8 cellular contexts compared by ENCODE assay signal in the genomic region with DNA sequence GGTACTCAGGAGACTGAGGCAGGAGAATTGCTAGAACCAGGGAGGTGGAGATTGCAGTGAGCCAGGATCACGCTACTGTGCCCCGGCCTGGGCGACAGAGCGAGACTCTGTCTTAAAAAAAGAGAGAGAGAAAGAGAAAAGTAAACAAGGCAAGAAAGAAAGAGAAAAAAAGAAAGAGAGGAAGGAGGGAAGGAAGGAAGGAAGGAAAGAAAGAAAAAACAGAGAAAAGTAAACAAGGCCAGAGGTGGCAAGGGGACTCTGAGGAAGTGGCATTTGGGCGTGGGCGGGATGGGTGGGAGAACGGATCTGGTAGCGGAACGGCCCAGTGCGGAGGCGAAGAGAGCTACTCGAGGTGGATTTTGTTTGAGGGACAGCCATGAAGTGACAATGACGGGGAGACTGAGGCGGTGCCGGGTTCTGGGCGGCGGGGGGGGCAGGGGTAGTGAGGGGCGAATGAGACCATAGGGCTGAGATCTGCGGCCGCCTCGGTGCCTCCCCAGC. TPM values are rescaled to one million over a fixed set of nuclear protein-coding genes. Genes with fewer than 3 reads are reported as not detected.
A peak's percentile ranks its signal among the peaks of the same experiment; 100 is the strongest.
DNase-seq lines count a peak whose midpoint lies in the region; ATAC-seq and TF ChIP-seq lines count a peak whose summit lies in the region.

No MANE protein-coding gene starts in this region.

- peak overlapping the region; percentile 100 for H3K27ac Mint-ChIP-seq in activated naive CD8-positive, alpha-beta T cell treated with anti-CD3 and anti-CD28 coated beads, Interleukin-2, amount 10 ng/mL, durations not matched to agents 7 days and 5 days

- no peaks in the 10 kb centered on the region for H3K27me3 ChIP-seq in A673 (replicated peaks; ENCODE audit: insufficient read depth, low read depth, low read length, poor library complexity)
- peaks cover 29% of the 10 kb centered on the region for H3K27me3 ChIP-seq in H7 (ENCODE audit: control insufficient read depth, insufficient read depth, low read length)
- no peaks in the 10 kb centered on the region for H3K27me3 ChIP-seq in lower lobe of right lung (ENCODE audit: low read depth)

- peak overlapping the region; percentile 72 for H3K4me3 ChIP-seq in A673 (ENCODE audit: low read depth, low read length, poor library complexity, severe bottlenecking)
- peak overlapping the region; percentile 60 for H3K4me3 ChIP-seq in H7 (ENCODE audit: insufficient read depth, low read depth, low read length)
- H3K4me3 ChIP-seq in lower lobe of right lung, result peak overlapping the region; percentile 87
- H3K4me3 ChIP-seq in mucosa of descending colon, result no peak overlapping the region

- no TSS peak for BruUV-seq in A673 (replicated peaks; lab: Mats Ljungman, UMichigan)

- no peak for DNase-seq in A673 (ENCODE audit: low spot score)
- DNase-seq in H7, result peak; percentile 77
- DNase-seq in activated naive CD8-positive, alpha-beta T cell treated with anti-CD3 and anti-CD28 coated beads, Interleukin-2, amount 10 ng/mL, durations not matched to agents 7 days and 5 days, result peak; percentile 43
- no peak for DNase-seq in lower lobe of right lung
- DNase-seq in mucosa of descending colon, result no peak
- DNase-seq in GM10248 (ENCODE audit: extremely low spot score), result no peak
- no peak for DNase-seq in DMS153 (lab: John Stamatoyannopoulos, UW)

- ATAC-seq in activated naive CD8-positive, alpha-beta T cell treated with anti-CD3 and anti-CD28 coated beads, Interleukin-2, amount 10 ng/mL, durations not matched to agents 7 days and 5 days (ENCODE audit: low read depth), result no peak
- ATAC-seq in lower lobe of right lung, result no peak
- no peak for ATAC-seq in mucosa of descending colon
- no peak for ATAC-seq in HG02870 (IDR thresholded peaks at IDR 0.05; ENCODE audit: unreplicated experiment)

- H3K9me3 ChIP-seq in A673 (ENCODE audit: low read depth, low read length, poor library complexity, severe bottlenecking), result no peaks in the 10 kb centered on the region
- no peaks in the 10 kb centered on the region for H3K9me3 ChIP-seq in lower lobe of right lung
- H3K9me3 ChIP-seq in mucosa of descending colon, result no peaks in the 10 kb centered on the region

- no peaks in the 10 kb centered on the region for H3K9me3 Mint-ChIP-seq in activated naive CD8-positive, alpha-beta T cell treated with anti-CD3 and anti-CD28 coated beads, Interleukin-2, amount 10 ng/mL, durations not matched to agents 7 days and 5 days

- peak overlapping the region; percentile 91 for H3K27ac ChIP-seq in A673 (ENCODE audit: low read depth, low read length, poor library complexity, severe bottlenecking)
- H3K27ac ChIP-seq in lower lobe of right lung, result peak overlapping the region; percentile 91

- H3K4me1 Mint-ChIP-seq in activated naive CD8-positive, alpha-beta T cell treated with anti-CD3 and anti-CD28 coated beads, Interleukin-2, amount 10 ng/mL, durations not matched to agents 7 days and 5 days, result peaks cover 9% of the 10 kb centered on the region

- intact Hi-C loops in A673 (cut with micrococcal nuclease; ENCODE audit: unreplicated experiment), result loop anchor here (5.0 kb wide), 1 partner anchor 128 kb away; a partner anchor contains a TSS
- intact Hi-C loops in lower lobe of right lung (cut with DNase I), result no loop called here
- intact Hi-C loops in mucosa of descending colon (cut with DNase I, micrococcal nuclease), result no loop called here

- peaks cover 2% of the 10 kb centered on the region for H3K36me3 Mint-ChIP-seq in activated naive CD8-positive, alpha-beta T cell treated with anti-CD3 and anti-CD28 coated beads, Interleukin-2, amount 10 ng/mL, durations not matched to agents 7 days and 5 days

- TF ChIP-seq CTCF in A673 (conservative IDR thresholded peaks at IDR 0.05; ENCODE audit: low read depth, low read length) (no peak), lower lobe of right lung (IDR thresholded peaks at IDR 0.05) (no peak), mucosa of descending colon (IDR thresholded peaks at IDR 0.05) (no peak), GM10248 (IDR thresholded peaks at IDR 0.05; ENCODE audit: control extremely low read depth, extremely low read depth, low read depth, missing control alignments) (no peak)

- H3K4me1 ChIP-seq in A673 (ENCODE audit: insufficient read depth, low read length, poor library complexity, severe bottlenecking), result peaks cover 13% of the 10 kb centered on the region
- H3K4me1 ChIP-seq in lower lobe of right lung, result peaks cover 35% of the 10 kb centered on the region
- H3K4me1 ChIP-seq in mucosa of descending colon (ENCODE audit: low read depth), result peaks cover 18% of the 10 kb centered on the region

- H3K4me3 Mint-ChIP-seq in activated naive CD8-positive, alpha-beta T cell treated with anti-CD3 and anti-CD28 coated beads, Interleukin-2, amount 10 ng/mL, durations not matched to agents 7 days and 5 days, result peak overlapping the region; percentile 93

- CTCF ChIA-PET in A673 (lab: Charles Lee), result no interaction called here
- CTCF ChIA-PET in GM10248 (lab: Yijun Ruan, JAX), result interaction anchor here (1.6 to 10.6 kb wide), 4 partner anchors 56 to 141 kb away, joined by 5 to 295 read pairs (median 59); a partner anchor contains a TSS

- H3K36me3 ChIP-seq in A673 (ENCODE audit: insufficient read depth, low read length, poor library complexity, severe bottlenecking) (peaks cover 6% of the 10 kb centered on the region), H7 (replicated peaks; ENCODE audit: control insufficient read depth, insufficient read depth, low read length) (no peaks in the 10 kb centered on the region), lower lobe of right lung (peaks cover 5% of the 10 kb centered on the region), mucosa of descending colon (ENCODE audit: low read depth) (no peaks in the 10 kb centered on the region)

- POLR2A ChIA-PET in A673 (lab: Charles Lee; ENCODE audit: low non-redundant PET) (no interaction called here), GM10248 (lab: Yijun Ruan, JAX) (no interaction called here)
- POLR2A ChIA-PET in activated naive CD8-positive, alpha-beta T cell treated with anti-CD3 and anti-CD28 coated beads, Interleukin-2, amount 10 ng/mL, durations not matched to agents 7 days and 5 days (lab: Charles Lee), result interaction anchor here (0.9 to 2.2 kb wide), 12 partner anchors 44 to 281 kb away, joined by 3 to 13 read pairs (median 5); a partner anchor contains a TSS

- peaks cover 4% of the 10 kb centered on the region for H3K27me3 Mint-ChIP-seq in activated naive CD8-positive, alpha-beta T cell treated with anti-CD3 and anti-CD28 coated beads, Interleukin-2, amount 10 ng/mL, durations not matched to agents 7 days and 5 days

RNA-seq across cellular contexts. Expression of a gene that starts 7.4 kb away (rescaled TPM):
- 11.7 and 13.3 TPM in 2 replicates for total RNA-seq in A673 (2021)
- 4.8 and 14.0 TPM in 2 replicates for total RNA-seq in H7 (2014; rRNA removed; shearing (Covaris generic))
- 10 to 100 TPM; 66.5 to 71.2 TPM for total RNA-seq in activated naive CD8-positive, alpha-beta T cell treated with anti-CD3 and anti-CD28 coated beads, Interleukin-2, amount 10 ng/mL, durations not matched to agents 7 days and 5 days
- 89.4 TPM for total RNA-seq in lower lobe of right lung
- total RNA-seq in mucosa of descending colon, result 10 to 100 TPM; 26.4 to 31.1 (median 30.8) TPM

RNA-seq across cellular contexts. Expression of a gene that starts 33.6 kb away (rescaled TPM):
- 63.5 and 81.2 TPM in 2 replicates for total RNA-seq in A673 (2021)
- total RNA-seq in H7 (2014; rRNA removed; shearing (Covaris generic)), result 4.3 and 7.4 TPM in 2 replicates
- not detected for total RNA-seq in activated naive CD8-positive, alpha-beta T cell treated with anti-CD3 and anti-CD28 coated beads, Interleukin-2, amount 10 ng/mL, durations not matched to agents 7 days and 5 days
- total RNA-seq in lower lobe of right lung, result not detected
- under 1 TPM in 1 of 3 donors, not detected in 2; 0.79 TPM for total RNA-seq in mucosa of descending colon

Comparison
In these comparisons a context has a peak if more than half of its experiments do, and no peak if none do; other contexts are left out.
1. DNase-seq: peak in H7 (single experiment) and activated naive CD8-positive, alpha-beta T cell treated with anti-CD3 and anti-CD28 coated beads, Interleukin-2, amount 10 ng/mL, durations not matched to agents 7 days and 5 days (single experiment); none in A673 (single experiment), lower lobe of right lung (single experiment), mucosa of descending colon (0 of 3), GM10248 (single experiment) and DMS153 (single experiment).